ENCODE assay signal across 12 cellular contexts in the genomic region with DNA sequence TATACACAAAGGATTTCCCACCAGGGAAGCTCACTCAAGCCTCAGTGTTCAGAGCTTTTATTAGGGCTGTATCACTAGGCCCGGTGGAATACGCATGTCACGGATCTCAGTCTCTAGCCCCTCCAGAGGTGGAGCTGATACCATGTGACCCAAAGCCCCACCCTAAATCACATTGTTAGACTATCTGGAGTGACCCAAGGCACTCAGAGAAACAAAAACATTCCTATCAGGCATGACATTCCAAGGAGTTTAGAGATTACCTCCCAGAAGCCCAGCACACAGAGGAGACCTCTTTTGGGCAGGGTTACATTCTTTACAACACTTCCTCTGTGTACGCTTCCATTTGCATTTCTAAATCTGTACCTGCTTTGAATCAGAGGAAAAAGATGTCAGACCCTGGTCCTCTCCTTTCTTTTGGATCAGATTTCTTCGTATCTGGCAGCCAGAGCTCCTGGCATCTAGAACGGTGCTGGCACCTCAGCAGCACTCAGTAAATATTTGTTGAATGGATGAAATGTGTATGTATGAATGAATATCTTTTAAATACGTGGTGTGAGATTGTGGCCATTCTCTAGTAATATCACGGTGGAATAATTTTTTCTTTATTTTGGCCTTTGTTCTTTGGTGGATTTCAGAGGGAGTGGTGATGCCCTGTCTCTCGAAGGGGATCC. TPM values are rescaled to one million over a fixed set of nuclear protein-coding genes. Genes with fewer than 3 reads are reported as not detected.
DNase-seq lines count a peak whose midpoint lies in the region; ATAC-seq and TF ChIP-seq lines count a peak whose summit lies in the region.
"Had no signal": no experiment of that assay in that cellular context is flagged by ENCODE, and none has a peak within 500 bp of the region (broad histone marks: within the 10 kb centered on the region; RNA-seq: fewer than 3 reads in every experiment).

No MANE protein-coding gene starts in this region.

- H3K27me3 Mint-ChIP-seq in activated CD4-positive, alpha-beta memory T cell treated with anti-CD3 and anti-CD28 coated beads, Interleukin-2, amount 10 ng/mL, durations not matched to agents 7 days and 5 days, result peaks cover 8% of the 10 kb centered on the region

- TF ChIP-seq POLR2A in upper lobe of left lung (IDR thresholded peaks at IDR 0.05), result no peak

- H3K4me3 Mint-ChIP-seq in activated CD4-positive, alpha-beta memory T cell treated with anti-CD3 and anti-CD28 coated beads, Interleukin-2, amount 10 ng/mL, durations not matched to agents 7 days and 5 days, result no peak overlapping the region
- H3K4me3 Mint-ChIP-seq: activated T-cell treated with anti-CD3 and anti-CD28 coated beads, Interleukin-2, amount 50 U/mL, for 72 hours had no signal

- no peaks in the 10 kb centered on the region for H3K9me3 ChIP-seq in upper lobe of left lung
- H3K9me3 ChIP-seq: colonic mucosa, Peyer's patch had no signal

- H3K9me3 Mint-ChIP-seq in activated CD4-positive, alpha-beta memory T cell treated with anti-CD3 and anti-CD28 coated beads, Interleukin-2, amount 10 ng/mL, durations not matched to agents 7 days and 5 days, result no peaks in the 10 kb centered on the region

- no peak for TF ChIP-seq CTCF in astrocyte of the cerebellum (IDR thresholded peaks at IDR 0.05; ENCODE audit: low read depth, low read length, missing control alignments)
- no peak for TF ChIP-seq CTCF in upper lobe of left lung (IDR thresholded peaks at IDR 0.05)

- no peaks in the 10 kb centered on the region for H3K36me3 ChIP-seq in upper lobe of left lung
- H3K36me3 ChIP-seq: colonic mucosa, Peyer's patch had no signal

- WGBS in upper lobe of left lung, 2 donors, result 66 to 69% methylated on average over 9 of the region's 9 CpGs

- H3K27ac Mint-ChIP-seq in activated CD4-positive, alpha-beta memory T cell treated with anti-CD3 and anti-CD28 coated beads, Interleukin-2, amount 10 ng/mL, durations not matched to agents 7 days and 5 days, result no peak overlapping the region
- H3K27ac Mint-ChIP-seq: activated T-cell treated with anti-CD3 and anti-CD28 coated beads, Interleukin-2, amount 50 U/mL, for 72 hours had no signal

- DNase-seq in NCI-H2196 (lab: John Stamatoyannopoulos, UW; ENCODE audit: unreplicated experiment) (peak; percentile 20), NCI-H2196 treated with DMSO at 0.1 percent for 48 hours (lab: John Stamatoyannopoulos, UW; ENCODE audit: unreplicated experiment) (no peak), astrocyte of the cerebellum (ENCODE audit: low read depth) (peak; percentile 6), kidney glomerular epithelial cell (lab: John Stamatoyannopoulos, UW) (peak; percentile 88), upper lobe of left lung (no peak), NCI-H1694 treated with DMSO at 0.1 percent for 48 hours (lab: John Stamatoyannopoulos, UW) (no peak)
- no peak for DNase-seq in activated CD4-positive, alpha-beta memory T cell treated with anti-CD3 and anti-CD28 coated beads, Interleukin-2, amount 10 ng/mL, durations not matched to agents 7 days and 5 days
- DNase-seq: 8988T; activated T-cell treated with anti-CD3 and anti-CD28 coated beads, Interleukin-2, amount 50 U/mL, for 72 hours; colonic mucosa; Peyer's patch had no signal

- no peak for TF ChIP-seq EP300 in upper lobe of left lung (IDR thresholded peaks at IDR 0.05)

- H3K36me3 Mint-ChIP-seq in activated CD4-positive, alpha-beta memory T cell treated with anti-CD3 and anti-CD28 coated beads, Interleukin-2, amount 10 ng/mL, durations not matched to agents 7 days and 5 days (ENCODE audit: low read depth), result no peaks in the 10 kb centered on the region

- H3K4me1 Mint-ChIP-seq in activated CD4-positive, alpha-beta memory T cell treated with anti-CD3 and anti-CD28 coated beads, Interleukin-2, amount 10 ng/mL, durations not matched to agents 7 days and 5 days, result no peaks in the 10 kb centered on the region

- in situ Hi-C loops in astrocyte of the cerebellum (cut with HindIII; ENCODE audit: low sequenced_read_pairs), result no loop called here

- CTCF ChIA-PET in activated CD4-positive, alpha-beta memory T cell treated with anti-CD3 and anti-CD28 coated beads, Interleukin-2, amount 10 ng/mL, durations not matched to agents 7 days and 5 days (lab: Charles Lee), result no interaction called here

- no peaks in the 10 kb centered on the region for H3K4me1 ChIP-seq in upper lobe of left lung
- H3K4me1 ChIP-seq: colonic mucosa, Peyer's patch had no signal

- no peaks in the 10 kb centered on the region for H3K27me3 ChIP-seq in upper lobe of left lung
- H3K27me3 ChIP-seq: colonic mucosa, Peyer's patch had no signal

- POLR2A ChIA-PET in activated CD4-positive, alpha-beta memory T cell treated with anti-CD3 and anti-CD28 coated beads, Interleukin-2, amount 10 ng/mL, durations not matched to agents 7 days and 5 days (lab: Charles Lee), result no interaction called here

- H3K4me3 ChIP-seq in astrocyte of the cerebellum (ENCODE audit: low read depth, low read length) (no peak overlapping the region), upper lobe of left lung (no peak overlapping the region)
- H3K4me3 ChIP-seq: colonic mucosa, Peyer's patch had no signal

- no peak overlapping the region for H3K27ac ChIP-seq in upper lobe of left lung
- H3K27ac ChIP-seq: colonic mucosa, Peyer's patch had no signal

- ATAC-seq in upper lobe of left lung (ENCODE audit: low FRiP score in 2 of 2), result peak; percentile 45 to 74
- no peak for ATAC-seq in GM21786 (IDR thresholded peaks at IDR 0.05; ENCODE audit: unreplicated experiment)
- ATAC-seq: activated T-cell treated with anti-CD3 and anti-CD28 coated beads, Interleukin-2, amount 50 U/mL, for 72 hours had no signal

RNA-seq across cellular contexts. Expression of a gene that starts 37.7 kb away (rescaled TPM):
- total RNA-seq in upper lobe of left lung, result 100 to 1,000 TPM in 3 of 6 donors, 10 to 100 TPM in 3; 52.1 to 151 (median 97.8) TPM
- 100 to 1,000 TPM; 170 to 174 TPM for total RNA-seq in activated CD4-positive, alpha-beta memory T cell treated with anti-CD3 and anti-CD28 coated beads, Interleukin-2, amount 10 ng/mL, durations not matched to agents 7 days and 5 days

Comparison
In these comparisons a context has a peak if more than half of its experiments do, and no peak if none do; other contexts are left out.
1. DNase-seq: peak in NCI-H2196 (single experiment), astrocyte of the cerebellum (single experiment) and kidney glomerular epithelial cell (single experiment); none in NCI-H2196 treated with DMSO at 0.1 percent for 48 hours (single experiment), upper lobe of left lung (0 of 2), NCI-H1694 treated with DMSO at 0.1 percent for 48 hours (single experiment) and activated CD4-positive, alpha-beta memory T cell treated with anti-CD3 and anti-CD28 coated beads, Interleukin-2, amount 10 ng/mL, durations not matched to agents 7 days and 5 days (single experiment).